Comparison of ENCODE assay signal across 9 cellular contexts in the genomic region with DNA sequence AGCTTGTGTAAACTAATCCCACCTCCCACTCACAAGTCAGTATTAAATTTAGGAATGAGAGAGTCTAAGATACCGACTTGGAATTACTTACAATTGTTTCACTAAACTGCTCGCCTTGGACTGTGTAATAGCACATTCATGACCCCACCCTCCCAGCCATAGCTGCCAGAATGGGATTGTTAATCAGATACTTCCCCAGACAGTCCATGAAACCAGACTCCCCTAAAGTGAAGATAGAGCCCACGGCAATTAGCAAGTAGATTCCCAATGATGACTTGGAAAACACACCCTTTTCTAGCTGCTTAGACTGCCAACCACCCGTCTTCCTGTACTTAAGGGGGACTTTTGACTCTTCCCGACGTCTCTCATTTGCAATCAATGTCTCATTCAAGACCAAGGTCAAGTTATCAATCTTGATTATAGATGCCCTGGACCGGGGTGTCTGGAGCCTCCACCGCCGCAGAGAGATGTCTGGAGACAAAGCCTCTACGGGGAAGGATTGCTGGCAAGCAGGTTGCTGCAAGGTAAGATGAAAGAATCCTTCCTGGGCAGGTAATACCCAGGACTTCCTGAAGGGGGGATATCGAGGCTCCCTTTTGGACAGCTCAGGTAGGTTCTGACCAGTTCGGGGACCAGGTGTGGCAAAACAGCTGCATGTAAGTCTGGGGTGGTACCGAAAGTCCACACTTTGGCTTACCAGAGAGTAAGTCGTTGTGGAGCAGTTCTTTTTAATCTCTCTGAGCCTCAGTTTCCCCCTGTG. TPM values are rescaled to one million over a fixed set of nuclear protein-coding genes. Genes with fewer than 3 reads are reported as not detected.
DNase-seq lines count a peak whose midpoint lies in the region; ATAC-seq, FAIRE-seq and TF ChIP-seq lines count a peak whose summit lies in the region.
"Had no signal": no experiment of that assay in that cellular context is flagged by ENCODE, and none has a peak within 500 bp of the region (broad histone marks: within the 10 kb centered on the region; RNA-seq: fewer than 3 reads in every experiment).

No MANE protein-coding gene starts in this region.

- CTCF ChIA-PET in activated CD8-positive, alpha-beta T cell treated with anti-CD3 and anti-CD28 coated beads, Interleukin-2, amount 10 ng/mL, durations not matched to agents 7 days and 5 days (lab: Charles Lee): interaction anchor here (0.9 to 2.8 kb wide), 8 partner anchors 8 to 116 kb away, joined by 3 to 17 read pairs (median 8); no protein-coding TSS in a partner anchor

- H3K9me3 Mint-ChIP-seq in activated CD8-positive, alpha-beta T cell treated with anti-CD3 and anti-CD28 coated beads, Interleukin-2, amount 10 ng/mL, durations not matched to agents 7 days and 5 days (ENCODE audit: insufficient read depth): no peaks in the 10 kb centered on the region
- H3K9me3 Mint-ChIP-seq: dendritic cell treated with granulocyte-macrophage colony-stimulating factor and Interleukin-4, amounts not matched to agents 40 ng/mL and 50 ng/mL, for 4 days had no signal

- H3K4me1 Mint-ChIP-seq in activated CD8-positive, alpha-beta T cell treated with anti-CD3 and anti-CD28 coated beads, Interleukin-2, amount 10 ng/mL, durations not matched to agents 7 days and 5 days (ENCODE audit: low read depth): peaks cover 15% of the 10 kb centered on the region

- no peak overlapping the region for H3K4me3 ChIP-seq in GM12875 (ENCODE audit: low read depth, low read length)

- no peak overlapping the region for H3K27ac Mint-ChIP-seq in activated CD8-positive, alpha-beta T cell treated with anti-CD3 and anti-CD28 coated beads, Interleukin-2, amount 10 ng/mL, durations not matched to agents 7 days and 5 days
- H3K27ac Mint-ChIP-seq: dendritic cell treated with granulocyte-macrophage colony-stimulating factor and Interleukin-4, amounts not matched to agents 40 ng/mL and 50 ng/mL, for 4 days had no signal

- no peak for FAIRE-seq in D721Med (lab: Jason Lieb, UNC)

- H3K27me3 Mint-ChIP-seq in activated CD8-positive, alpha-beta T cell treated with anti-CD3 and anti-CD28 coated beads, Interleukin-2, amount 10 ng/mL, durations not matched to agents 7 days and 5 days (ENCODE audit: low read depth): peaks cover 23% of the 10 kb centered on the region

- no peaks in the 10 kb centered on the region for H3K36me3 Mint-ChIP-seq in activated CD8-positive, alpha-beta T cell treated with anti-CD3 and anti-CD28 coated beads, Interleukin-2, amount 10 ng/mL, durations not matched to agents 7 days and 5 days (ENCODE audit: low read depth)

- no peak overlapping the region for H3K4me3 Mint-ChIP-seq in activated CD8-positive, alpha-beta T cell treated with anti-CD3 and anti-CD28 coated beads, Interleukin-2, amount 10 ng/mL, durations not matched to agents 7 days and 5 days
- H3K4me3 Mint-ChIP-seq: dendritic cell treated with granulocyte-macrophage colony-stimulating factor and Interleukin-4, amounts not matched to agents 40 ng/mL and 50 ng/mL, for 4 days had no signal

- intact Hi-C loops in left colon (cut with DNase I, micrococcal nuclease): loop anchor here in 1 of 2 donors (10.0 kb wide), 2 partner anchors 190 to 430 kb away; no protein-coding TSS in a partner anchor

- peak; percentile 71 for ATAC-seq in activated CD8-positive, alpha-beta T cell treated with anti-CD3 and anti-CD28 coated beads, Interleukin-2, amount 10 ng/mL, durations not matched to agents 7 days and 5 days
- ATAC-seq in left colon (peak; percentile 68), GM21526 (IDR thresholded peaks at IDR 0.05; ENCODE audit: low FRiP score, unreplicated experiment) (no peak)

- DNase-seq in AG20443 (ENCODE audit: low spot score) (peak; percentile 48), left colon (peak in 1 of 2 donors; percentile 43), D721Med (ENCODE audit: insufficient read length, low spot score) (no peak), kidney glomerular epithelial cell (lab: John Stamatoyannopoulos, UW) (no peak), NCI-H2029 treated with DMSO at 0.1 percent for 48 hours (lab: John Stamatoyannopoulos, UW) (no peak)
- peak; percentile 30 for DNase-seq in activated CD8-positive, alpha-beta T cell treated with anti-CD3 and anti-CD28 coated beads, Interleukin-2, amount 10 ng/mL, durations not matched to agents 7 days and 5 days

- TF ChIP-seq CTCF in GM12875 (IDR thresholded peaks at IDR 0.05; ENCODE audit: borderline replicate concordance, insufficient read depth, low read depth, low read length) (peak; percentile 48; the same call in 1 of the 2 replicates), D721Med (IDR thresholded peaks at IDR 0.05; ENCODE audit: insufficient read depth, missing control alignments) (no peak)

- POLR2A ChIA-PET in activated CD8-positive, alpha-beta T cell treated with anti-CD3 and anti-CD28 coated beads, Interleukin-2, amount 10 ng/mL, durations not matched to agents 7 days and 5 days (lab: Charles Lee): interaction anchor here (0.9 to 1.0 kb wide), 2 partner anchors 61 to 431 kb away, joined by 3 read pairs; no protein-coding TSS in a partner anchor

RNA-seq across cellular contexts. Expression of a gene that starts 12.6 kb away (rescaled TPM):
- 10 to 100 TPM; 30.7 to 31.2 TPM for total RNA-seq in activated CD8-positive, alpha-beta T cell treated with anti-CD3 and anti-CD28 coated beads, Interleukin-2, amount 10 ng/mL, durations not matched to agents 7 days and 5 days
- total RNA-seq in left colon: 100 to 1,000 TPM; 122 to 131 TPM

Comparison
In these comparisons a context has a peak if more than half of its experiments do, and no peak if none do; other contexts are left out.
1. DNase-seq: peak in AG20443 (single experiment) and activated CD8-positive, alpha-beta T cell treated with anti-CD3 and anti-CD28 coated beads, Interleukin-2, amount 10 ng/mL, durations not matched to agents 7 days and 5 days (single experiment); none in D721Med (single experiment), kidney glomerular epithelial cell (single experiment) and NCI-H2029 treated with DMSO at 0.1 percent for 48 hours (single experiment).